Comparison of ENCODE assay signal across 11 cellular contexts in the genomic region with DNA sequence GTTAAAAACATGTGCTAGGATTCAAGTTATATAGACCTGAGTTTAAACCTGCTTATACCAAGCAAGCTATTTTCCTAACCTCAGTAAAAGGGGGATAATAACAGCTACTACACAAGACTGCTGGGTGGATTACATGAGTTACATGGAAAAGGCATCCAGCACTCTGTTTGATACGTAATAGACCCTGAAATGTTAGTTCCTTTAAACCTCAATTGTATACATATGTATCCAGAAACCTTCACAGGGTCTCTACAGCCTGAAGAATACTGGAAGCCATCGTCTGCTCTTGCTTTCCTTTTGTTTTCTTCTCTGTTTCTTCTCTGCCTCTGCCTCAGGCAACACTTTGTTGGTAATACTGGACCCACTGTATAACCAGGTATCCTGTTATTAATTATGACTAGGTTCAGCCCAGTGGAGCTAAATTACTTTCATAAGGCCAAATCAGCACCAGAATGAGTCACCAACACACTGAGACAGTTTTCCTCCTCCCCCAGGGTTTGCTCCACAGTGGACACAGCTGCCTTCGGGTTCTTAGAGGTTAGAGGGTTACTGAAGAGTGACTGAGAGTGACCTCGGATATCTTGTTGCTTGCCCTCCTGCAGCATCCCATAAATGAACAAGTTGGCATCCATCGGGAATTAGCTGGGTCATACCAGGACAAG.
DNase-seq lines count a peak whose midpoint lies in the region; ATAC-seq, FAIRE-seq and TF ChIP-seq lines count a peak whose summit lies in the region.
"Had no signal": no experiment of that assay in that cellular context is flagged by ENCODE, and none has a peak within 500 bp of the region (broad histone marks: within the 10 kb centered on the region; RNA-seq: fewer than 3 reads in every experiment).

No MANE protein-coding gene starts in this region.

- H2AK5ac ChIP-seq in IMR-90 (ENCODE audit: low read depth, low read length): no peak overlapping the region

- no peak overlapping the region for H2AK9ac ChIP-seq in IMR-90 (replicated peaks; ENCODE audit: low read depth, low read length, poor library complexity)

- H3K9me3 ChIP-seq in IMR-90 (ENCODE audit: control insufficient read depth, insufficient read depth, low read length) (no peaks in the 10 kb centered on the region), endodermal cell (ENCODE audit: control insufficient read depth, low read length) (peaks cover 8% of the 10 kb centered on the region), uterus (no peaks in the 10 kb centered on the region)
- H3K9me3 ChIP-seq: HAP-1 had no signal

- ATAC-seq in IMR-90 (ENCODE audit: low read depth) (peak; percentile 94), HG03135 (IDR thresholded peaks at IDR 0.05; ENCODE audit: unreplicated experiment) (no peak)

- CTCF ChIA-PET in IMR-90 (lab: Yijun Ruan, JAX): no interaction called here

- H4K91ac ChIP-seq in IMR-90 (ENCODE audit: insufficient read depth, low read depth, low read length): no peak overlapping the region

- no peak overlapping the region for H4K5ac ChIP-seq in IMR-90 (ENCODE audit: low read depth, low read length)

- no peak overlapping the region for H3K4ac ChIP-seq in IMR-90 (ENCODE audit: low read depth, low read length)

- H3K9me3 Mint-ChIP-seq in endodermal cell: peaks cover 9% of the 10 kb centered on the region

- H3K4me1 Mint-ChIP-seq in endodermal cell: peaks cover 15% of the 10 kb centered on the region

- no peaks in the 10 kb centered on the region for H3K79me1 ChIP-seq in IMR-90 (ENCODE audit: low read depth in 1 of 2, low read length in 2 of 2)

- H3K4me3 Mint-ChIP-seq in endodermal cell: no peak overlapping the region

- dilution Hi-C loops in IMR-90 (cut with HindIII; ENCODE audit: low sequenced_read_pairs, unreplicated experiment): no loop called here

- H3K27me3 Mint-ChIP-seq in endodermal cell (ENCODE audit: insufficient read depth): no peaks in the 10 kb centered on the region

- H2BK15ac ChIP-seq in IMR-90 (ENCODE audit: low read depth, low read length): no peak overlapping the region

- WGBS in IMR-90 (ENCODE audit: extremely low coverage in 2 of 2, insufficient read length in 1 of 2), 2 experiments: 86% methylated on average over 1 of the region's 5 CpGs; no CpG with 5 or more reads in 1 of the 2 experiments
- 87 to 89% methylated on average over 5 of the region's 5 CpGs for WGBS in endodermal cell (ENCODE audit: insufficient coverage in 1 of 2, insufficient read length in 1 of 2), 2 experiments

- H4K8ac ChIP-seq in IMR-90 (ENCODE audit: low read depth in 2 of 2, low read length in 2 of 2): no peak overlapping the region

- H3K27me3 ChIP-seq in IMR-90 (ENCODE audit: control insufficient read depth, insufficient read depth, low read length) (no peaks in the 10 kb centered on the region), bronchial epithelial cell (ENCODE audit: control insufficient read depth, insufficient read depth, low read length) (no peaks in the 10 kb centered on the region), endodermal cell (ENCODE audit: control insufficient read depth, insufficient read depth, low read length, poor library complexity, severe bottlenecking) (no peaks in the 10 kb centered on the region), uterus (no peaks in the 10 kb centered on the region)

- POLR2A ChIA-PET in IMR-90 (lab: Charles Lee; ENCODE audit: unreplicated experiment): no interaction called here

- no TSS peak for BruUV-seq in IMR-90 (replicated peaks; lab: Mats Ljungman, UMichigan)

- TF ChIP-seq CTCF in IMR-90 (conservative IDR thresholded peaks at IDR 0.05; ENCODE audit: low read depth, low read length): no peak
- TF ChIP-seq CTCF in bronchial epithelial cell (IDR thresholded peaks at IDR 0.05; ENCODE audit: insufficient read depth, low read length, severe bottlenecking): no peak
- no peak for TF ChIP-seq CTCF in endodermal cell (conservative IDR thresholded peaks at IDR 0.05)
- no peak for TF ChIP-seq CTCF in uterus (IDR thresholded peaks at IDR 0.05)

- no peak for TF ChIP-seq RAD21 in IMR-90 (IDR thresholded peaks at IDR 0.05; ENCODE audit: low read length)

- peaks cover 4% of the 10 kb centered on the region for H3K36me3 Mint-ChIP-seq in endodermal cell (ENCODE audit: low read depth)

- no peak overlapping the region for H3K23ac ChIP-seq in IMR-90 (ENCODE audit: low read depth, low read length)

- no peak overlapping the region for H2BK120ac ChIP-seq in IMR-90 (ENCODE audit: low read depth, low read length)

- H3K56ac ChIP-seq in IMR-90 (ENCODE audit: extremely low read depth, insufficient read depth, low read length): no peak overlapping the region

- H4K20me1 ChIP-seq in IMR-90 (ENCODE audit: insufficient read depth, low read length): no peaks in the 10 kb centered on the region

- H3K36me3 ChIP-seq in IMR-90 (ENCODE audit: control insufficient read depth, insufficient read depth, low read length) (no peaks in the 10 kb centered on the region), bronchial epithelial cell (ENCODE audit: control insufficient read depth, insufficient read depth, low read length) (no peaks in the 10 kb centered on the region), endodermal cell (ENCODE audit: control insufficient read depth, insufficient read depth, low read length) (no peaks in the 10 kb centered on the region), uterus (peaks cover 0 to 3% of the 10 kb centered on the region in 2 donors)
- H3K36me3 ChIP-seq: HAP-1 had no signal

- in situ Hi-C loops in Caki2 (cut with HindIII; ENCODE audit: low pct_unique_long_range_greater_than_20kb, low sequenced_read_pairs): no loop called here
- in situ Hi-C loops in IMR-90 (cut with MboI; ENCODE audit: low sequenced_read_pairs): loop anchor here (10.0 kb wide), 1 partner anchor 320 kb away; no protein-coding TSS in a partner anchor

- 0 out of 2 replicates have a peak, but pooled peaks cover 2% of the 10 kb centered on the region for H3K9me1 ChIP-seq in IMR-90 (ENCODE audit: insufficient read depth, low read length)

- H3K4me3 ChIP-seq in IMR-90 (ENCODE audit: insufficient read depth, low read depth, low read length) (no peak overlapping the region), bronchial epithelial cell (ENCODE audit: low read depth, low read length) (no peak overlapping the region), endodermal cell (ENCODE audit: low read length) (no peak overlapping the region), uterus (no peak overlapping the region)
- H3K4me3 ChIP-seq: HAP-1 had no signal

- DNase-seq in Caki2 (ENCODE audit: low read depth) (peak; percentile 38), IMR-90 (peak; percentile 73), bronchial epithelial cell (ENCODE audit: low read depth) (peak; percentile 73), myocyte (ENCODE audit: low read depth) (peak; percentile 81), endodermal cell (no peak), uterus (no peak)
- no peak for DNase-seq in activated effector memory CD4-positive, alpha-beta T cell treated with anti-CD3 and anti-CD28 coated beads, Interleukin-2, amount 50 U/mL, for 16 hours
- DNase-seq: DMS 273 treated with DMSO at 0.1 percent for 48 hours, head of caudate nucleus had no signal

- no peak overlapping the region for H3K18ac ChIP-seq in IMR-90 (ENCODE audit: low read depth, low read length)

- no peak for TF ChIP-seq POLR2A in IMR-90 (IDR thresholded peaks at IDR 0.05; ENCODE audit: low read depth, low read length)
- no peak for TF ChIP-seq POLR2A in uterus (IDR thresholded peaks at IDR 0.05)

- no peak overlapping the region for H2BK20ac ChIP-seq in IMR-90 (ENCODE audit: low read depth, low read length)

- H3K4me2 ChIP-seq in IMR-90 (ENCODE audit: low read depth, low read length): peak overlapping the region; percentile 17

- H3K27ac ChIP-seq in IMR-90 (ENCODE audit: insufficient read depth, low read length) (no peak overlapping the region), endodermal cell (ENCODE audit: low read depth, low read length) (no peak overlapping the region), uterus (no peak overlapping the region)

- H3K27ac Mint-ChIP-seq in endodermal cell: no peak overlapping the region

- H3K4me1 ChIP-seq in IMR-90 (ENCODE audit: control insufficient read depth, insufficient read depth, low read length) (no peaks in the 10 kb centered on the region), endodermal cell (ENCODE audit: control insufficient read depth, insufficient read depth, low read length) (no peaks in the 10 kb centered on the region), uterus (no peaks in the 10 kb centered on the region)

- no peak overlapping the region for H2BK5ac ChIP-seq in IMR-90 (ENCODE audit: low read depth, low read length, poor library complexity, severe bottlenecking)

- H3K9ac ChIP-seq in IMR-90 (ENCODE audit: low read depth, low read length) (no peak overlapping the region), endodermal cell (ENCODE audit: extremely low read depth, low read length, poor library complexity, severe bottlenecking) (no peak overlapping the region)

- H2AFZ ChIP-seq in IMR-90 (replicated peaks; ENCODE audit: low read length, poor library complexity): no peak overlapping the region

- no peak for FAIRE-seq in bronchial epithelial cell (lab: Jason Lieb, UNC)

- intact Hi-C loops in IMR-90 (cut with micrococcal nuclease) (loop anchor here (10.0 kb wide), 1 partner anchor 270 kb away; no protein-coding TSS in a partner anchor), uterus (cut with DNase I; ENCODE audit: low total_unique reads) (no loop called here)

- no peak overlapping the region for H3K14ac ChIP-seq in IMR-90 (replicated peaks; ENCODE audit: low read depth, low read length)

TF ChIP-seq in IMR-90, 13 proteins besides CTCF, POLR2A, EP300 and RAD21:
- no peak for TF ChIP-seq BHLHE40 (IDR thresholded peaks at IDR 0.05; ENCODE audit: low read depth, low read length)
- peak; percentile 45; the same call in 1 of the 2 replicates for TF ChIP-seq FOS (IDR thresholded peaks at IDR 0.05; ENCODE audit: low read depth, low read length)

Comparison
In these comparisons a context has a peak if more than half of its experiments do, and no peak if none do; other contexts are left out.
1. DNase-seq: peak in Caki2 (single experiment), IMR-90 (single experiment), bronchial epithelial cell (single experiment) and myocyte (single experiment); none in endodermal cell (single experiment), activated effector memory CD4-positive, alpha-beta T cell treated with anti-CD3 and anti-CD28 coated beads, Interleukin-2, amount 50 U/mL, for 16 hours (single experiment) and uterus (0 of 2).